Comparison of ENCODE assay signal across 17 cellular contexts in the genomic region with DNA sequence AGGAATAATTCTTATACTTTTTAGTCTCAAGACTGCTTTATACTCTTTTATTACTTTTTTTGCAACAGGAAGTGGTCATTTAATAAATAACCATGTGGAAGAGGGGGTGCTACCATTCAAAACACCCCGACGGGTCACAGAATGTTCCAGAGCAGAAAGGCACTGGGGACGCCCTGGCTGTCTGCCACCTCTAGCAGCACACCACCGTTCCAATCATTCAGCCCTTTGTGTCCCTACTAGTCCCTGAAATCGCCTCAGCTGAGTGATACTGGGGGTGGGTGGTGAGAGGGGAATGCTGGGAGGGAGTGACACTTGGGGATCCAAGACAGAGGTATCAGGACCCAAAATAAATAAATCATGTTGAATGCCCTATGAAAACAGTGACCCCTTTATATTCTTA. TPM values are rescaled to one million over a fixed set of nuclear protein-coding genes. Genes with fewer than 3 reads are reported as not detected.
DNase-seq lines count a peak whose midpoint lies in the region; ATAC-seq and TF ChIP-seq lines count a peak whose summit lies in the region.
"Had no signal": no experiment of that assay in that cellular context is flagged by ENCODE, and none has a peak within 500 bp of the region (broad histone marks: within the 10 kb centered on the region; RNA-seq: fewer than 3 reads in every experiment).

No MANE protein-coding gene starts in this region.

- dilution Hi-C loops in mammary epithelial cell (cut with HindIII; ENCODE audit: low sequenced_read_pairs), result no loop called here

- peak; percentile 63 for DNase-seq in Right ventricle myocardium inferior (ENCODE audit: missing footprints)
- DNase-seq in right atrium auricular region (ENCODE audit: low spot score), result no peak
- DNase-seq in amygdala (lab: John Stamatoyannopoulos, UW), result peak in 32 of 56 donors; percentile 1 to 75 (median 11)
- no peak for DNase-seq in immature natural killer cell
- DNase-seq in aorta, result no peak
- DNase-seq in mammary epithelial cell, result no peak
- DNase-seq: activated CD4-positive, alpha-beta T cell treated with anti-CD3 and anti-CD28 coated beads, Interleukin-2, amount 10 ng/mL, durations not matched to agents 24 days and 14 days; activated T-cell treated with anti-CD3 and anti-CD28 coated beads, Interleukin-2, amount 50 U/mL, for 1 hour; Caco-2; NCI-H1930; stimulated activated naive CD4-positive, alpha-beta T cell treated with Interleukin-2 at 50 U/mL for 16 hours; T-helper 9 cell had no signal

- H4K20me1 ChIP-seq in mammary epithelial cell (ENCODE audit: insufficient read depth, low read length), result no peaks in the 10 kb centered on the region

- intact Hi-C loops in Right ventricle myocardium inferior (cut with DNase I) (no loop called here), aorta (cut with DNase I) (no loop called here), mammary epithelial cell (cut with micrococcal nuclease) (no loop called here)

- TF ChIP-seq CTCF in right atrium auricular region (IDR thresholded peaks at IDR 0.05) (no peak), mammary epithelial cell (conservative IDR thresholded peaks at IDR 0.05 in 1 of 2, IDR thresholded peaks at IDR 0.05 in 1 of 2; ENCODE audit: extremely low read depth in 1 of 2, insufficient read depth in 1 of 2, low read depth in 1 of 2, low read length in 2 of 2) (no peak)

- ATAC-seq in Right ventricle myocardium inferior (peak; percentile 80), aorta (ENCODE audit: low FRiP score) (peak; percentile 56), esophagus mucosa (no peak), HG03442 (IDR thresholded peaks at IDR 0.05; ENCODE audit: unreplicated experiment) (no peak)
- ATAC-seq: gastroesophageal sphincter, mucosa of descending colon had no signal

- peaks cover 1 to 22% (median 19%) of the 10 kb centered on the region in 3 donors for H3K36me3 Mint-ChIP-seq in immature natural killer cell

- H3K4me2 ChIP-seq in mammary epithelial cell (ENCODE audit: insufficient read depth, low read depth, low read length), result no peak overlapping the region

- peaks cover 0 to 2% (median 0%) of the 10 kb centered on the region in 3 donors for H3K27me3 Mint-ChIP-seq in immature natural killer cell (ENCODE audit: low read depth in 3 of 3)
- H3K27me3 Mint-ChIP-seq: activated CD4-positive, alpha-beta T cell treated with anti-CD3 and anti-CD28 coated beads, Interleukin-2, amount 10 ng/mL, durations not matched to agents 24 days and 14 days had no signal

- CTCF ChIA-PET in mammary epithelial cell (lab: Charles Lee; ENCODE audit: low non-redundant PET), result no interaction called here

- H3K27me3 ChIP-seq in right atrium auricular region (no peaks in the 10 kb centered on the region), aorta (ENCODE audit: control insufficient read depth in 1 of 2, insufficient read depth in 2 of 2, low read length in 1 of 2) (no peaks in the 10 kb centered on the region), mammary epithelial cell (ENCODE audit: insufficient read depth, low read length) (no peaks in the 10 kb centered on the region)
- H3K27me3 ChIP-seq: gastroesophageal sphincter had no signal

- H3K4me1 Mint-ChIP-seq in immature natural killer cell, result peaks cover 19 to 20% of the 10 kb centered on the region in 2 donors

- no peak overlapping the region for H3K4me3 Mint-ChIP-seq in immature natural killer cell
- H3K4me3 Mint-ChIP-seq: activated CD4-positive, alpha-beta T cell treated with anti-CD3 and anti-CD28 coated beads, Interleukin-2, amount 10 ng/mL, durations not matched to agents 24 days and 14 days had no signal

- H3K9me3 ChIP-seq in right atrium auricular region, result no peaks in the 10 kb centered on the region
- H3K9me3 ChIP-seq in aorta (ENCODE audit: control insufficient read depth, low read length), result no peaks in the 10 kb centered on the region
- peaks cover 3% of the 10 kb centered on the region for H3K9me3 ChIP-seq in mammary epithelial cell (replicated peaks; ENCODE audit: insufficient read depth, low read length)
- H3K9me3 ChIP-seq: Caco-2, gastroesophageal sphincter, mucosa of descending colon had no signal

- peak overlapping the region in 1 of 2 donors; percentile 20 for H3K27ac ChIP-seq in right atrium auricular region
- peak overlapping the region in 1 of 2 donors; percentile 63 for H3K27ac ChIP-seq in aorta (ENCODE audit: low read depth in 1 of 2, low read length in 2 of 2)
- H3K27ac ChIP-seq in mammary epithelial cell (ENCODE audit: insufficient read depth, low read depth, low read length), result no peak overlapping the region
- H3K27ac ChIP-seq: gastroesophageal sphincter, parathyroid adenoma had no signal

- H3K4me1 ChIP-seq in right atrium auricular region (no peaks in the 10 kb centered on the region), aorta (ENCODE audit: control insufficient read depth in 1 of 2, insufficient read depth in 2 of 2, low read length in 2 of 2) (peaks cover 0 to 2% of the 10 kb centered on the region in 2 donors), mammary epithelial cell (ENCODE audit: insufficient read depth, low read length) (no peaks in the 10 kb centered on the region)
- H3K4me1 ChIP-seq: gastroesophageal sphincter, parathyroid adenoma had no signal

- no peaks in the 10 kb centered on the region for H3K36me3 ChIP-seq in right atrium auricular region
- no peaks in the 10 kb centered on the region for H3K36me3 ChIP-seq in aorta (ENCODE audit: control insufficient read depth in 1 of 2, insufficient read depth in 2 of 2, low read length in 1 of 2)
- H3K36me3 ChIP-seq in mammary epithelial cell (ENCODE audit: insufficient read depth, low read length), result peaks cover 9% of the 10 kb centered on the region

- H3K27ac Mint-ChIP-seq in immature natural killer cell, result peak overlapping the region in 4 of 6 donors; percentile 4 to 82 (median 51)

- no TSS peak for BruUV-seq in mammary epithelial cell (replicated peaks; lab: Mats Ljungman, UMichigan)

- WGBS in aorta, 2 donors, result 67 to 77% methylated on average over 5 of the region's 5 CpGs
- WGBS in mammary epithelial cell (ENCODE audit: low coverage, missing lambda C conversion rate), result 98% methylated on average over 5 of the region's 5 CpGs

- no peaks in the 10 kb centered on the region for H3K9me3 Mint-ChIP-seq in immature natural killer cell

- H3K4me3 ChIP-seq in right atrium auricular region, result no peak overlapping the region
- H3K4me3 ChIP-seq in aorta (ENCODE audit: low read length in 2 of 2), result no peak overlapping the region
- no peak overlapping the region for H3K4me3 ChIP-seq in mammary epithelial cell (replicated peaks in 1 of 3; ENCODE audit: insufficient read depth in 1 of 3, low read depth in 2 of 3, low read length in 3 of 3)
- H3K4me3 ChIP-seq: gastroesophageal sphincter, mucosa of descending colon had no signal

- in situ Hi-C loops in mammary epithelial cell (cut with MboI; ENCODE audit: low sequenced_read_pairs in 2 of 2), result no loop called here

- H2AFZ ChIP-seq in mammary epithelial cell (ENCODE audit: low read depth, low read length), result no peak overlapping the region
- H2AFZ ChIP-seq: parathyroid adenoma had no signal

- no peak overlapping the region for H3K9ac ChIP-seq in mammary epithelial cell (ENCODE audit: insufficient read depth, low read length)
- H3K9ac ChIP-seq: parathyroid adenoma had no signal

- no peaks in the 10 kb centered on the region for H3K79me2 ChIP-seq in mammary epithelial cell (ENCODE audit: insufficient read depth, low read length)
- H3K79me2 ChIP-seq: parathyroid adenoma had no signal

RNA-seq across cellular contexts. Expression of gene MON2, which starts 52.4 kb away (rescaled TPM):
- total RNA-seq in Right ventricle myocardium inferior (14.3 TPM), right atrium auricular region (10 to 100 TPM; 14.3 to 16.5 TPM), aorta (100 to 1,000 TPM in 1 of 2 donors, 10 to 100 TPM in 1; 98.1 to 106 TPM), esophagus mucosa (30.9 TPM), mammary epithelial cell (10 to 100 TPM; 39.5 to 45.1 TPM)
- polyA plus RNA-seq in immature natural killer cell (10 to 100 TPM in 2 of 3 donors, 1 to 10 TPM in 1; 7.0 to 22.8 (median 13.8) TPM), aorta (10 to 100 TPM in 1 of 2 donors, 1 to 10 TPM in 1; 3.6 to 28.0 TPM), mammary epithelial cell (2.7 TPM)
- polyA minus RNA-seq in mammary epithelial cell, result 23.6 TPM

Comparison
In these comparisons a context has a peak if more than half of its experiments do, and no peak if none do; other contexts are left out.
1. DNase-seq: peak in Right ventricle myocardium inferior (single experiment) and amygdala (32 of 56); none in right atrium auricular region (single experiment), immature natural killer cell (0 of 3), aorta (0 of 2) and mammary epithelial cell (single experiment).
2. ATAC-seq: peak in Right ventricle myocardium inferior (single experiment) and aorta (single experiment); none in esophagus mucosa (single experiment) and HG03442 (single experiment).